14 cellular contexts compared by ENCODE assay signal in genomic region chr10:99964791-99965190, GRCh38. TPM values are rescaled to one million over a fixed set of nuclear protein-coding genes. Genes with fewer than 3 reads are reported as not detected.
A peak's percentile ranks its signal among the peaks of the same experiment; 100 is the strongest.
DNase-seq lines count a peak whose midpoint lies in the region; ATAC-seq, FAIRE-seq and TF ChIP-seq lines count a peak whose summit lies in the region.
"Had no signal": no experiment of that assay in that cellular context is flagged by ENCODE, and none has a peak within 500 bp of the region (broad histone marks: within the 10 kb centered on the region; RNA-seq: fewer than 3 reads in every experiment).

No MANE protein-coding gene starts in this region.

- H3K79me2 ChIP-seq in ACC112 (ENCODE audit: control insufficient read depth, insufficient read depth, low read length, unreplicated experiment): peaks cover 24% of the 10 kb centered on the region

- FAIRE-seq in urothelium cell line (lab: Jason Lieb, UNC): no peak

- ATAC-seq in left lobe of liver (peak; percentile 34), HG03354 (IDR thresholded peaks at IDR 0.05; ENCODE audit: poor library complexity, severe bottlenecking, unreplicated experiment) (no peak), HG02610 (IDR thresholded peaks at IDR 0.05; ENCODE audit: unreplicated experiment) (no peak), HG02981 (IDR thresholded peaks at IDR 0.05; ENCODE audit: unreplicated experiment) (no peak)

- H3K27me3 ChIP-seq in ACC112 (ENCODE audit: insufficient read depth, low read length) (no peaks in the 10 kb centered on the region), brain microvascular endothelial cell (replicated peaks) (no peaks in the 10 kb centered on the region)
- H3K27me3 ChIP-seq: BLaER1, MG63 had no signal

- H3K4me1 ChIP-seq in ACC112 (ENCODE audit: control insufficient read depth, insufficient read depth, low read length, unreplicated experiment): peaks cover 45% of the 10 kb centered on the region
- H3K4me1 ChIP-seq: BLaER1 had no signal

- no peak overlapping the region for H3K4me3 ChIP-seq in ACC112 (ENCODE audit: low read depth, low read length)
- no peak overlapping the region for H3K4me3 ChIP-seq in brain microvascular endothelial cell (ENCODE audit: low read depth, low read length)
- H3K4me3 ChIP-seq: BLaER1, MG63 had no signal

- DNase-seq in HT1080 (ENCODE audit: low read depth) (peak; percentile 62), brain microvascular endothelial cell (no peak), left lobe of liver (ENCODE audit: low spot score) (no peak), urothelium cell line (ENCODE audit: low spot score) (no peak)
- DNase-seq: activated CD4-positive, alpha-beta T cell treated with anti-CD3 and anti-CD28 coated beads for 48 hours; hippocampal formation; MG63; occipital lobe had no signal

- H3K36me3 ChIP-seq in ACC112 (ENCODE audit: insufficient read depth, low read length) (peaks cover 19% of the 10 kb centered on the region), brain microvascular endothelial cell (replicated peaks) (peaks cover 20% of the 10 kb centered on the region)

- peak; percentile 20 for TF ChIP-seq CTCF in brain microvascular endothelial cell (IDR thresholded peaks at IDR 0.05; ENCODE audit: low read depth, low read length, missing control alignments)

- in situ Hi-C loops in brain microvascular endothelial cell (cut with HindIII; ENCODE audit: low pct_ligation_motif_present, low sequenced_read_pairs): no loop called here

- no peak overlapping the region for H2AFZ ChIP-seq in ACC112 (ENCODE audit: low read length, unreplicated experiment)

- H3K27ac ChIP-seq in ACC112 (ENCODE audit: low read depth, low read length): peak overlapping the region; percentile 97
- peak overlapping the region; percentile 2 for H3K27ac ChIP-seq in brain microvascular endothelial cell
- H3K27ac ChIP-seq: BLaER1, HL-60 had no signal

RNA-seq across cellular contexts. Expression of gene DNMBP, which starts 45.0 kb away (rescaled TPM):
- total RNA-seq in HT1080 (2014; rRNA removed; shearing (Covaris generic)): 24.7 and 31.9 TPM in 2 replicates
- polyA plus RNA-seq in HT1080 (2015; cell fraction: cytosol; rRNA removed): 38.7 and 50.8 TPM in 2 replicates
- polyA plus RNA-seq in HT1080 (2015; cell fraction: nucleus; rRNA removed): 118 and 127 TPM in 2 replicates
- 11.6 TPM for total RNA-seq in left lobe of liver
